ENCODE assay signal across 1 cellular context in the genomic region with DNA sequence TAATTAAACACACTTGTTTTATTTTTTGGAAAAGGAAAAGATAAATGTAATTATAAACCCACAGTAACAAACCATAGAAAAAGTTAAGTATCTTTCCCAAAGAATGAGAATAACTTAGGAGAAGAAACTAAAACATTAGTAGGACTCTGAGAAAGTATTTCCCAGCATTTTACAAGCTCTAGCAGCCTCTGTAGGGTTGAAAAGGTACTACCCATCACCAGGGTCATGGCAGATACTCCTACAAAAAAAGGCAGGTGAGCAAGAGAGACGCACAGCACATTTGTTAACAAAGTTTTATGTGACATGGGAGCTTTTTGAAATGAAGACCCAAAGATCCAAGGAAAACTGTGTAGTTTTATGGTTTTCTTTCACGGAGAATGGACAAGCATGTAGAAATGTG.
TF ChIP-seq lines count a peak whose summit lies in the region.

No MANE protein-coding gene starts in this region.

TF ChIP-seq in GM23338, 12 proteins besides CTCF, POLR2A, EP300 and RAD21:
- TF ChIP-seq, protein P1, sequence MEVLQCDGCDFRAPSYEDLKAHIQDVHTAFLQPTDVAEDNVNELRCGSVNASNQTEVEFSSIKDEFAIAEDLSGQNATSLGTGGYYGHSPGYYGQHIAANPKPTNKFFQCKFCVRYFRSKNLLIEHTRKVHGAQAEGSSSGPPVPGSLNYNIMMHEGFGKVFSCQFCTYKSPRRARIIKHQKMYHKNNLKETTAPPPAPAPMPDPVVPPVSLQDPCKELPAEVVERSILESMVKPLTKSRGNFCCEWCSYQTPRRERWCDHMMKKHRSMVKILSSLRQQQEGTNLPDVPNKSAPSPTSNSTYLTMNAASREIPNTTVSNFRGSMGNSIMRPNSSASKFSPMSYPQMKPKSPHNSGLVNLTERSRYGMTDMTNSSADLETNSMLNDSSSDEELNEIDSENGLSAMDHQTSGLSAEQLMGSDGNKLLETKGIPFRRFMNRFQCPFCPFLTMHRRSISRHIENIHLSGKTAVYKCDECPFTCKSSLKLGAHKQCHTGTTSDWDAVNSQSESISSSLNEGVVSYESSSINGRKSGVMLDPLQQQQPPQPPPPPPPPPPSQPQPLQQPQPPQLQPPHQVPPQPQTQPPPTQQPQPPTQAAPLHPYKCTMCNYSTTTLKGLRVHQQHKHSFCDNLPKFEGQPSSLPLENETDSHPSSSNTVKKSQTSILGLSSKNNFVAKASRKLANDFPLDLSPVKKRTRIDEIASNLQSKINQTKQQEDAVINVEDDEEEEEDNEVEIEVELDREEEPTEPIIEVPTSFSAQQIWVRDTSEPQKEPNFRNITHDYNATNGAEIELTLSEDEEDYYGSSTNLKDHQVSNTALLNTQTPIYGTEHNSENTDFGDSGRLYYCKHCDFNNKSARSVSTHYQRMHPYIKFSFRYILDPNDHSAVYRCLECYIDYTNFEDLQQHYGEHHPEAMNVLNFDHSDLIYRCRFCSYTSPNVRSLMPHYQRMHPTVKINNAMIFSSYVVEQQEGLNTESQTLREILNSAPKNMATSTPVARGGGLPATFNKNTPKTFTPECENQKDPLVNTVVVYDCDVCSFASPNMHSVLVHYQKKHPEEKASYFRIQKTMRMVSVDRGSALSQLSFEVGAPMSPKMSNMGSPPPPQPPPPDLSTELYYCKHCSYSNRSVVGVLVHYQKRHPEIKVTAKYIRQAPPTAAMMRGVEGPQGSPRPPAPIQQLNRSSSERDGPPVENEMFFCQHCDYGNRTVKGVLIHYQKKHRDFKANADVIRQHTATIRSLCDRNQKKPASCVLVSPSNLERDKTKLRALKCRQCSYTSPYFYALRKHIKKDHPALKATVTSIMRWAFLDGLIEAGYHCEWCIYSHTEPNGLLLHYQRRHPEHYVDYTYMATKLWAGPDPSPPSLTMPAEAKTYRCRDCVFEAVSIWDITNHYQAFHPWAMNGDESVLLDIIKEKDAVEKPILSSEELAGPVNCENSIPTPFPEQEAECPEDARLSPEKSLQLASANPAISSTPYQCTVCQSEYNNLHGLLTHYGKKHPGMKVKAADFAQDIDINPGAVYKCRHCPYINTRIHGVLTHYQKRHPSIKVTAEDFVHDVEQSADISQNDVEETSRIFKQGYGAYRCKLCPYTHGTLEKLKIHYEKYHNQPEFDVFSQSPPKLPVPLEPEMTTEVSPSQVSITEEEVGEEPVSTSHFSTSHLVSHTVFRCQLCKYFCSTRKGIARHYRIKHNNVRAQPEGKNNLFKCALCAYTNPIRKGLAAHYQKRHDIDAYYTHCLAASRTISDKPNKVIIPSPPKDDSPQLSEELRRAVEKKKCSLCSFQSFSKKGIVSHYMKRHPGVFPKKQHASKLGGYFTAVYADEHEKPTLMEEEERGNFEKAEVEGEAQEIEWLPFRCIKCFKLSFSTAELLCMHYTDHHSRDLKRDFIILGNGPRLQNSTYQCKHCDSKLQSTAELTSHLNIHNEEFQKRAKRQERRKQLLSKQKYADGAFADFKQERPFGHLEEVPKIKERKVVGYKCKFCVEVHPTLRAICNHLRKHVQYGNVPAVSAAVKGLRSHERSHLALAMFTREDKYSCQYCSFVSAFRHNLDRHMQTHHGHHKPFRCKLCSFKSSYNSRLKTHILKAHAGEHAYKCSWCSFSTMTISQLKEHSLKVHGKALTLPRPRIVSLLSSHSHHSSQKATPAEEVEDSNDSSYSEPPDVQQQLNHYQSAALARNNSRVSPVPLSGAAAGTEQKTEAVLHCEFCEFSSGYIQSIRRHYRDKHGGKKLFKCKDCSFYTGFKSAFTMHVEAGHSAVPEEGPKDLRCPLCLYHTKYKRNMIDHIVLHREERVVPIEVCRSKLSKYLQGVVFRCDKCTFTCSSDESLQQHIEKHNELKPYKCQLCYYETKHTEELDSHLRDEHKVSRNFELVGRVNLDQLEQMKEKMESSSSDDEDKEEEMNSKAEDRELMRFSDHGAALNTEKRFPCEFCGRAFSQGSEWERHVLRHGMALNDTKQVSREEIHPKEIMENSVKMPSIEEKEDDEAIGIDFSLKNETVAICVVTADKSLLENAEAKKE (CRISPR knock-in tag; IDR thresholded peaks at IDR 0.05) = no peak
- no peak for TF ChIP-seq NANOG (IDR thresholded peaks at IDR 0.05; ENCODE audit: borderline replicate concordance)
- TF ChIP-seq, protein P2, sequence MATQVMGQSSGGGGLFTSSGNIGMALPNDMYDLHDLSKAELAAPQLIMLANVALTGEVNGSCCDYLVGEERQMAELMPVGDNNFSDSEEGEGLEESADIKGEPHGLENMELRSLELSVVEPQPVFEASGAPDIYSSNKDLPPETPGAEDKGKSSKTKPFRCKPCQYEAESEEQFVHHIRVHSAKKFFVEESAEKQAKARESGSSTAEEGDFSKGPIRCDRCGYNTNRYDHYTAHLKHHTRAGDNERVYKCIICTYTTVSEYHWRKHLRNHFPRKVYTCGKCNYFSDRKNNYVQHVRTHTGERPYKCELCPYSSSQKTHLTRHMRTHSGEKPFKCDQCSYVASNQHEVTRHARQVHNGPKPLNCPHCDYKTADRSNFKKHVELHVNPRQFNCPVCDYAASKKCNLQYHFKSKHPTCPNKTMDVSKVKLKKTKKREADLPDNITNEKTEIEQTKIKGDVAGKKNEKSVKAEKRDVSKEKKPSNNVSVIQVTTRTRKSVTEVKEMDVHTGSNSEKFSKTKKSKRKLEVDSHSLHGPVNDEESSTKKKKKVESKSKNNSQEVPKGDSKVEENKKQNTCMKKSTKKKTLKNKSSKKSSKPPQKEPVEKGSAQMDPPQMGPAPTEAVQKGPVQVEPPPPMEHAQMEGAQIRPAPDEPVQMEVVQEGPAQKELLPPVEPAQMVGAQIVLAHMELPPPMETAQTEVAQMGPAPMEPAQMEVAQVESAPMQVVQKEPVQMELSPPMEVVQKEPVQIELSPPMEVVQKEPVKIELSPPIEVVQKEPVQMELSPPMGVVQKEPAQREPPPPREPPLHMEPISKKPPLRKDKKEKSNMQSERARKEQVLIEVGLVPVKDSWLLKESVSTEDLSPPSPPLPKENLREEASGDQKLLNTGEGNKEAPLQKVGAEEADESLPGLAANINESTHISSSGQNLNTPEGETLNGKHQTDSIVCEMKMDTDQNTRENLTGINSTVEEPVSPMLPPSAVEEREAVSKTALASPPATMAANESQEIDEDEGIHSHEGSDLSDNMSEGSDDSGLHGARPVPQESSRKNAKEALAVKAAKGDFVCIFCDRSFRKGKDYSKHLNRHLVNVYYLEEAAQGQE (IDR thresholded peaks at IDR 0.05; ENCODE audit: unreplicated experiment) = no peak
- TF ChIP-seq CREB1 (CRISPR knock-in tag; IDR thresholded peaks at IDR 0.05; ENCODE audit: low read depth) = no peak
- no peak for TF ChIP-seq ZNF114 (CRISPR knock-in tag; IDR thresholded peaks at IDR 0.05)
- TF ChIP-seq STAT1 (IDR thresholded peaks at IDR 0.05; ENCODE audit: unreplicated experiment) = no peak
- no peak for TF ChIP-seq EZH2 (IDR thresholded peaks at IDR 0.05; ENCODE audit: low read depth, unreplicated experiment)
- no peak for TF ChIP-seq POLR2AphosphoS5 (IDR thresholded peaks at IDR 0.05; ENCODE audit: low read depth)
- no peak for TF ChIP-seq EZH2phosphoT487 (IDR thresholded peaks at IDR 0.05; ENCODE audit: unreplicated experiment)
- no peak for TF ChIP-seq JUNB (IDR thresholded peaks at IDR 0.05; ENCODE audit: unreplicated experiment)
- TF ChIP-seq ZNF331 (CRISPR knock-in tag; IDR thresholded peaks at IDR 0.05; ENCODE audit: low read depth) = no peak
- TF ChIP-seq, protein P3, sequence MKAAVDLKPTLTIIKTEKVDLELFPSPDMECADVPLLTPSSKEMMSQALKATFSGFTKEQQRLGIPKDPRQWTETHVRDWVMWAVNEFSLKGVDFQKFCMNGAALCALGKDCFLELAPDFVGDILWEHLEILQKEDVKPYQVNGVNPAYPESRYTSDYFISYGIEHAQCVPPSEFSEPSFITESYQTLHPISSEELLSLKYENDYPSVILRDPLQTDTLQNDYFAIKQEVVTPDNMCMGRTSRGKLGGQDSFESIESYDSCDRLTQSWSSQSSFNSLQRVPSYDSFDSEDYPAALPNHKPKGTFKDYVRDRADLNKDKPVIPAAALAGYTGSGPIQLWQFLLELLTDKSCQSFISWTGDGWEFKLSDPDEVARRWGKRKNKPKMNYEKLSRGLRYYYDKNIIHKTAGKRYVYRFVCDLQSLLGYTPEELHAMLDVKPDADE (IDR thresholded peaks at IDR 0.05) = no peak
